In the genomic region with DNA sequence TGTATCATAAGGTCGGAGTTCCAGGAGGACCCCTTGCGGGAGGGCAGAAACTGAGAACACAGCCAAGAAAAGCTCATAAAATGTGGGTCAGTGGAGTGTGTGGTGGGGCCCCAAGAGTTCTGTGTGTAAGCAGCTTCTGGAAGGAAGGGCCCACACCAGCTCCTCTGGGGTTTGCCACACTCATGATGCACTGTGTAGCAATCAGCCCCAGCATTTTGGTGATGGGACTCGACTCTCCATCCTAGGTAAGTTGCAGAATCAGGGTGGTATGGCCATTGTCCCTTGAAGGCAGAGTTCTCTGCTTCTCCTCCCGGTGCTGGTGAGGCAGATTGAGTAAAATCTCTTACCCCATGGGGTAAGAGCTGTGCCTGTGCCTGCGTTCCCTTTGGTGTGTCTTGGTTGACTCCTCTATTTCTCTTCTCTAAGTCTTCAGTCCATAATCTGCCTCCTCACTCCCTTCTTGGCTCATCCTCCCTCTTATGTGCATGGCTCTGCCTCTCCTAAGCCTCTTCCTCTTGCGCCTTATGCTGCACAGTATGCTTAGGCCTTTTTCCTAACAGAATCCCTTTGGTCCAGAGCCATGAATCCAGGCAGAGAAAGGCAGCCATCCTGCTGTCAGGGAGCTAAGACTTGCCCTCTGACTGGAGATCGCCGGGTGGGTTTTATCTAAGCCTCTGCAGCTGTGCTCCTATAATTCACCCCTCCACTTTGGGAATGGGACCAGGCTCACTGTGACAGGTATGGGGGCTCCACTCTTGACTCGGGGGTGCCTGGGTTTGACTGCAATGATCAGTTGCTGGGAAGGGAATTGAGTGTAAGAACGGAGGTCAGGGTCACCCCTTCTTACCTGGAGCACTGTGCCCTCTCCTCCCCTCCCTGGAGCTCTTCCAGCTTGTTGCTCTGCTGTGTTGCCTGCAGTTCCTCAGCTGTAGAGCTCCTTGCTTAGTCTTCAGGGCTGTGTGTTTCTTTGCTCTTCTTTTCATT, we compare ENCODE assay signal across 15 cellular contexts. TPM values are rescaled to one million over a fixed set of nuclear protein-coding genes. Genes with fewer than 3 reads are reported as not detected.
A peak's percentile ranks its signal among the peaks of the same experiment; 100 is the strongest.
DNase-seq lines count a peak whose midpoint lies in the region; ATAC-seq lines count a peak whose summit lies in the region.
"Had no signal": no experiment of that assay in that cellular context is flagged by ENCODE, and none has a peak within 500 bp of the region (broad histone marks: within the 10 kb centered on the region; RNA-seq: fewer than 3 reads in every experiment).

No MANE protein-coding gene starts in this region.

- peak; percentile 16 for ATAC-seq in effector memory CD8-positive, alpha-beta T cell (replicated peaks)
- no peak for ATAC-seq in stimulated activated naive B cell treated with anti-CD40 and anti-IgM and Interleukin-4, amounts not matched to agents 10 μg/mL and 1 μg/mL and 100 μg/mL, for 72 hours (replicated peaks)
- ATAC-seq: left cardiac atrium, PC-3 had no signal

- no peak for DNase-seq in activated CD4-positive, alpha-beta T cell treated with anti-CD3 and anti-CD28 coated beads, Interleukin-2, amount 10 ng/mL, durations not matched to agents 7 days and 5 days
- DNase-seq in activated CD4-positive, alpha-beta T cell treated with anti-CD3 and anti-CD28 coated beads, Interleukin-2, amount 50 U/mL, for 4 hours = no peak
- DNase-seq in activated CD4-positive, alpha-beta memory T cell treated with anti-CD3 and anti-CD28 coated beads, Interleukin-2, amount 10 ng/mL, durations not matched to agents 7 days and 5 days = no peak
- peak in 1 of 3 experiments; percentile 1 for DNase-seq in effector memory CD8-positive, alpha-beta T cell
- DNase-seq in stimulated activated naive B cell treated with anti-CD40 and anti-IgM and Interleukin-4, amounts not matched to agents 10 μg/mL and 1 μg/mL and 100 μg/mL, for 72 hours = no peak
- DNase-seq in UCSD-AML1 (lab: John Stamatoyannopoulos, UW; ENCODE audit: unreplicated experiment) (no peak), AML-193 (lab: John Stamatoyannopoulos, UW) (no peak)
- no peak for DNase-seq in stimulated activated CD4-positive, alpha-beta T cell treated with anti-CD3 and anti-CD28 coated beads, Interleukin-2, amount 100 ng/mL, for 48 hours
- DNase-seq: Calu3, erythroblast, left cardiac atrium, NCI-H1048, PC-3 had no signal

- H3K4me1 Mint-ChIP-seq in activated CD4-positive, alpha-beta T cell treated with anti-CD3 and anti-CD28 coated beads, Interleukin-2, amount 10 ng/mL, durations not matched to agents 7 days and 5 days = peaks cover 18% of the 10 kb centered on the region
- H3K4me1 Mint-ChIP-seq in activated CD4-positive, alpha-beta memory T cell treated with anti-CD3 and anti-CD28 coated beads, Interleukin-2, amount 10 ng/mL, durations not matched to agents 7 days and 5 days = peaks cover 36% of the 10 kb centered on the region
- H3K4me1 Mint-ChIP-seq in effector memory CD8-positive, alpha-beta T cell (ENCODE audit: low read depth in 2 of 2) = peaks cover 23 to 33% of the 10 kb centered on the region in 2 donors
- peaks cover 47 to 82% of the 10 kb centered on the region in 2 donors for H3K4me1 Mint-ChIP-seq in stimulated activated naive B cell treated with anti-CD40 and anti-IgM and Interleukin-4, amounts not matched to agents 10 μg/mL and 1 μg/mL and 100 μg/mL, for 72 hours

- H3K9me3 Mint-ChIP-seq in activated CD4-positive, alpha-beta T cell treated with anti-CD3 and anti-CD28 coated beads, Interleukin-2, amount 10 ng/mL, durations not matched to agents 7 days and 5 days = no peaks in the 10 kb centered on the region
- no peaks in the 10 kb centered on the region for H3K9me3 Mint-ChIP-seq in activated CD4-positive, alpha-beta memory T cell treated with anti-CD3 and anti-CD28 coated beads, Interleukin-2, amount 10 ng/mL, durations not matched to agents 7 days and 5 days
- H3K9me3 Mint-ChIP-seq in effector memory CD8-positive, alpha-beta T cell = no peaks in the 10 kb centered on the region
- H3K9me3 Mint-ChIP-seq in stimulated activated naive B cell treated with anti-CD40 and anti-IgM and Interleukin-4, amounts not matched to agents 10 μg/mL and 1 μg/mL and 100 μg/mL, for 72 hours = no peaks in the 10 kb centered on the region

- POLR2A ChIA-PET in activated CD4-positive, alpha-beta T cell treated with anti-CD3 and anti-CD28 coated beads, Interleukin-2, amount 10 ng/mL, durations not matched to agents 7 days and 5 days (lab: Charles Lee) = interaction anchor here (3.4 to 6.6 kb wide), 2 partner anchors 10 to 22 kb away, joined by 22 to 103 read pairs; no protein-coding TSS in a partner anchor
- POLR2A ChIA-PET in activated CD4-positive, alpha-beta memory T cell treated with anti-CD3 and anti-CD28 coated beads, Interleukin-2, amount 10 ng/mL, durations not matched to agents 7 days and 5 days (lab: Charles Lee) = interaction anchor here (0.6 to 21.1 kb wide), 14 partner anchors 18 to 480 kb away, joined by 3 to 2273 read pairs (median 3); no protein-coding TSS in a partner anchor

- no peaks in the 10 kb centered on the region for H3K27me3 Mint-ChIP-seq in activated CD4-positive, alpha-beta T cell treated with anti-CD3 and anti-CD28 coated beads, Interleukin-2, amount 10 ng/mL, durations not matched to agents 7 days and 5 days
- no peaks in the 10 kb centered on the region for H3K27me3 Mint-ChIP-seq in activated CD4-positive, alpha-beta memory T cell treated with anti-CD3 and anti-CD28 coated beads, Interleukin-2, amount 10 ng/mL, durations not matched to agents 7 days and 5 days
- no peaks in the 10 kb centered on the region for H3K27me3 Mint-ChIP-seq in effector memory CD8-positive, alpha-beta T cell
- no peaks in the 10 kb centered on the region for H3K27me3 Mint-ChIP-seq in stimulated activated naive B cell treated with anti-CD40 and anti-IgM and Interleukin-4, amounts not matched to agents 10 μg/mL and 1 μg/mL and 100 μg/mL, for 72 hours

- peak overlapping the region; percentile 100 for H3K27ac Mint-ChIP-seq in activated CD4-positive, alpha-beta T cell treated with anti-CD3 and anti-CD28 coated beads, Interleukin-2, amount 10 ng/mL, durations not matched to agents 7 days and 5 days
- H3K27ac Mint-ChIP-seq in activated CD4-positive, alpha-beta memory T cell treated with anti-CD3 and anti-CD28 coated beads, Interleukin-2, amount 10 ng/mL, durations not matched to agents 7 days and 5 days = peak overlapping the region; percentile 89
- peak overlapping the region; percentile 99 for H3K27ac Mint-ChIP-seq in effector memory CD8-positive, alpha-beta T cell
- peak overlapping the region; percentile 84 for H3K27ac Mint-ChIP-seq in stimulated activated naive B cell treated with anti-CD40 and anti-IgM and Interleukin-4, amounts not matched to agents 10 μg/mL and 1 μg/mL and 100 μg/mL, for 72 hours

- peaks cover 67% of the 10 kb centered on the region for H3K36me3 Mint-ChIP-seq in activated CD4-positive, alpha-beta T cell treated with anti-CD3 and anti-CD28 coated beads, Interleukin-2, amount 10 ng/mL, durations not matched to agents 7 days and 5 days (ENCODE audit: low read depth)
- H3K36me3 Mint-ChIP-seq in activated CD4-positive, alpha-beta memory T cell treated with anti-CD3 and anti-CD28 coated beads, Interleukin-2, amount 10 ng/mL, durations not matched to agents 7 days and 5 days (ENCODE audit: low read depth) = peaks cover 66% of the 10 kb centered on the region
- peaks cover 85% of the 10 kb centered on the region for H3K36me3 Mint-ChIP-seq in effector memory CD8-positive, alpha-beta T cell (ENCODE audit: insufficient read depth)
- H3K36me3 Mint-ChIP-seq in stimulated activated naive B cell treated with anti-CD40 and anti-IgM and Interleukin-4, amounts not matched to agents 10 μg/mL and 1 μg/mL and 100 μg/mL, for 72 hours = peaks cover 0 to 2% of the 10 kb centered on the region in 2 donors

- peak overlapping the region; percentile 88 for H3K4me3 Mint-ChIP-seq in activated CD4-positive, alpha-beta T cell treated with anti-CD3 and anti-CD28 coated beads, Interleukin-2, amount 10 ng/mL, durations not matched to agents 7 days and 5 days
- peak overlapping the region; percentile 93 for H3K4me3 Mint-ChIP-seq in activated CD4-positive, alpha-beta memory T cell treated with anti-CD3 and anti-CD28 coated beads, Interleukin-2, amount 10 ng/mL, durations not matched to agents 7 days and 5 days
- H3K4me3 Mint-ChIP-seq in effector memory CD8-positive, alpha-beta T cell = peak overlapping the region; percentile 92 to 99
- no peak overlapping the region for H3K4me3 Mint-ChIP-seq in stimulated activated naive B cell treated with anti-CD40 and anti-IgM and Interleukin-4, amounts not matched to agents 10 μg/mL and 1 μg/mL and 100 μg/mL, for 72 hours

- CTCF ChIA-PET in activated CD4-positive, alpha-beta T cell treated with anti-CD3 and anti-CD28 coated beads, Interleukin-2, amount 10 ng/mL, durations not matched to agents 7 days and 5 days (lab: Charles Lee) = interaction anchor here (0.8 to 13.3 kb wide), 4 partner anchors 11 to 162 kb away, joined by 3 to 176 read pairs (median 4); no protein-coding TSS in a partner anchor
- CTCF ChIA-PET in activated CD4-positive, alpha-beta memory T cell treated with anti-CD3 and anti-CD28 coated beads, Interleukin-2, amount 10 ng/mL, durations not matched to agents 7 days and 5 days (lab: Charles Lee) = interaction anchor here (1.1 to 12.9 kb wide), 5 partner anchors 8 to 74 kb away, joined by 3 to 300 read pairs (median 3); no protein-coding TSS in a partner anchor

RNA-seq across cellular contexts. Expression of a gene that starts 17.8 kb away (rescaled TPM):
- total RNA-seq in activated CD4-positive, alpha-beta T cell treated with anti-CD3 and anti-CD28 coated beads, Interleukin-2, amount 10 ng/mL, durations not matched to agents 7 days and 5 days = not detected
- not detected for total RNA-seq in activated CD4-positive, alpha-beta memory T cell treated with anti-CD3 and anti-CD28 coated beads, Interleukin-2, amount 10 ng/mL, durations not matched to agents 7 days and 5 days
- total RNA-seq: A673, left cardiac atrium, renal cortical epithelial cell had no signal

RNA-seq across cellular contexts. Expression of a gene that starts 39.3 kb away (rescaled TPM):
- not detected for total RNA-seq in activated CD4-positive, alpha-beta T cell treated with anti-CD3 and anti-CD28 coated beads, Interleukin-2, amount 10 ng/mL, durations not matched to agents 7 days and 5 days
- not detected for total RNA-seq in activated CD4-positive, alpha-beta memory T cell treated with anti-CD3 and anti-CD28 coated beads, Interleukin-2, amount 10 ng/mL, durations not matched to agents 7 days and 5 days
- total RNA-seq: A673, left cardiac atrium, PC-3, renal cortical epithelial cell had no signal

Comparison
In these comparisons a context has a peak if more than half of its experiments do, and no peak if none do; other contexts are left out.
1. H3K4me3 Mint-ChIP-seq: peak in activated CD4-positive, alpha-beta T cell treated with anti-CD3 and anti-CD28 coated beads, Interleukin-2, amount 10 ng/mL, durations not matched to agents 7 days and 5 days (single experiment), activated CD4-positive, alpha-beta memory T cell treated with anti-CD3 and anti-CD28 coated beads, Interleukin-2, amount 10 ng/mL, durations not matched to agents 7 days and 5 days (single experiment) and effector memory CD8-positive, alpha-beta T cell (2 of 2); none in stimulated activated naive B cell treated with anti-CD40 and anti-IgM and Interleukin-4, amounts not matched to agents 10 μg/mL and 1 μg/mL and 100 μg/mL, for 72 hours (0 of 2).
2. Peak in every context shown above with its lines, with median percentiles within 50 percentile points of each other: H3K27ac Mint-ChIP-seq.